15 cellular contexts compared by ENCODE assay signal in the genomic region with DNA sequence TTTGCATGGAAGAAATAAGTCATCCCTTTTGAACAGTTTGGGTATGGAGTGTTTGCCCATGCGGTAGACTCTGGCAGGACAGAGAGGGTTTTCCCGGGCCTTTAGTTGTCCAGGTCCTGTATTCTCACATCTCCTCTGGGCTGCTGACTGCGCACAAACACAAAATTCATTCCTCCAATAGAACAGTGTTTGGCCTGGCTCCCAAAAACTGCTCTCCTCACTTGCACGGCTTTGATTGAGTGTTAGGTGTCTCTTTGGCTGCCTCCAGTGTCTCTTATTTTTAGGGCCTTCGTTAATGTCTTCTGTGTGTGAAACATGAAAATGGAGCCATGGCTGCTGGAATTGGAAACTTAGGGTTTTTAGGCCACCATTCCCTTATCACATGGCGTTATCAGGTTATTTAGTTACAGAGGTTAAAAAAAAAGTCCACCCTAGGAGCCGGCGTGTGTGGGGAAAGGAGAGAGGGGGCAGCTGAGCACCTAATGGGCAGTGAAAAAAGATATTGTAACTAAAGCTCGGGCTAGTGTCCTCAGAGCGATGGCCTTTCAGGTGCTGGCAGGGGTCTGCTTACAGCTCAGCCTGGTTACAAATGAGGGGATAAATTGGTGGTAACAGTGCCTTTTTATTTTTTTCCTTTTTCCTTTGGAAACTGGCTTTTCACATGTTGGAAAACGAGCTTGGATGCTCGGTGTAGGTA. TPM values are rescaled to one million over a fixed set of nuclear protein-coding genes. Genes with fewer than 3 reads are reported as not detected.
DNase-seq lines count a peak whose midpoint lies in the region; ATAC-seq, FAIRE-seq and TF ChIP-seq lines count a peak whose summit lies in the region.
"Had no signal": no experiment of that assay in that cellular context is flagged by ENCODE, and none has a peak within 500 bp of the region (broad histone marks: within the 10 kb centered on the region; RNA-seq: fewer than 3 reads in every experiment).

No MANE protein-coding gene starts in this region.

- H3K27ac ChIP-seq in HepG2 (ENCODE audit: extremely low read length, insufficient read depth, low read length): peak overlapping the region; percentile 17
- H3K27ac ChIP-seq: thoracic aorta had no signal

- H3K79me2 ChIP-seq in HepG2 (ENCODE audit: insufficient read depth, low read length): peaks cover 76% of the 10 kb centered on the region

- TF ChIP-seq CTCF in HepG2 (CRISPR knock-in tag; IDR thresholded peaks at IDR 0.05): no peak

- H2AFZ ChIP-seq in HepG2 (ENCODE audit: low read length): no peak overlapping the region

- no peak overlapping the region for H3K9ac ChIP-seq in HepG2 (ENCODE audit: insufficient read depth, low read depth, low read length)

- TF ChIP-seq RAD21 in HepG2 (CRISPR knock-in tag; IDR thresholded peaks at IDR 0.05): no peak

- TF ChIP-seq EP300 in HepG2 (IDR thresholded peaks at IDR 0.05; ENCODE audit: low read depth in 2 of 2, low read length in 2 of 2) (no peak), HepG2 (CRISPR knock-in tag; IDR thresholded peaks at IDR 0.05; ENCODE audit: borderline replicate concordance) (no peak)

- H3K9me3 ChIP-seq in HepG2 (ENCODE audit: low read length): no peaks in the 10 kb centered on the region
- H3K9me3 ChIP-seq: BE2C, thoracic aorta had no signal

- H3K4me3 Mint-ChIP-seq in activated T-helper 1 cell treated with anti-CD3 and anti-CD28 coated beads, Interleukin-12 subunit alpha, Interleukin-12 subunit beta, Interleukin-2, Interleukin-4 antibody, amounts not matched to agents 30 ng/mL and 10 ng/mL and 1 ng/mL, durations not matched to agents 14 hours and 24 hours and 36 hours: peak overlapping the region; percentile 62
- H3K4me3 Mint-ChIP-seq: activated T-cell treated with anti-CD3 and anti-CD28 coated beads, Interleukin-2, amount 50 U/mL, for 4 hours had no signal

- in situ Hi-C loops in HepG2 (cut with HindIII; ENCODE audit: extremely low pct_ligation_motif_present, low pct_unique_long_range_greater_than_20kb): no loop called here

- no peaks in the 10 kb centered on the region for H3K27me3 Mint-ChIP-seq in activated T-helper 1 cell treated with anti-CD3 and anti-CD28 coated beads, Interleukin-12 subunit alpha, Interleukin-12 subunit beta, Interleukin-2, Interleukin-4 antibody, amounts not matched to agents 30 ng/mL and 10 ng/mL and 1 ng/mL, durations not matched to agents 14 hours and 24 hours and 36 hours (ENCODE audit: insufficient read depth)

- peak overlapping the region; percentile 56 for H3K27ac Mint-ChIP-seq in activated T-helper 1 cell treated with anti-CD3 and anti-CD28 coated beads, Interleukin-12 subunit alpha, Interleukin-12 subunit beta, Interleukin-2, Interleukin-4 antibody, amounts not matched to agents 30 ng/mL and 10 ng/mL and 1 ng/mL, durations not matched to agents 14 hours and 24 hours and 36 hours

- no peak overlapping the region for H3K4me2 ChIP-seq in HepG2 (ENCODE audit: low read depth, low read length)

- intact Hi-C loops in Right ventricle myocardium superior (cut with DNase I) (no loop called here), cardiac septum (cut with DNase I) (no loop called here), HepG2 (cut with micrococcal nuclease; ENCODE audit: unreplicated experiment) (loop anchor here (10.0 kb wide), 2 partner anchors 105 to 125 kb away; partner anchors contain the start of gene APOH)
- intact Hi-C loops in activated T-helper 1 cell treated with anti-CD3 and anti-CD28 coated beads, Interleukin-12 subunit alpha, Interleukin-12 subunit beta, Interleukin-2, Interleukin-4 antibody, amounts not matched to agents 30 ng/mL and 10 ng/mL and 1 ng/mL, durations not matched to agents 14 hours and 24 hours and 36 hours (cut with micrococcal nuclease): loop anchor here (2.0 to 5.0 kb wide), 2 partner anchors 15 to 73 kb away; no protein-coding TSS in a partner anchor

- peaks cover 70% of the 10 kb centered on the region for H3K4me1 Mint-ChIP-seq in activated T-helper 1 cell treated with anti-CD3 and anti-CD28 coated beads, Interleukin-12 subunit alpha, Interleukin-12 subunit beta, Interleukin-2, Interleukin-4 antibody, amounts not matched to agents 30 ng/mL and 10 ng/mL and 1 ng/mL, durations not matched to agents 14 hours and 24 hours and 36 hours (ENCODE audit: low read depth)

- no peak overlapping the region for H3K4me3 ChIP-seq in HepG2 (replicated peaks in 1 of 3; ENCODE audit: insufficient read depth in 1 of 3, low read depth in 2 of 3, low read length in 3 of 3)
- H3K4me3 ChIP-seq: thoracic aorta had no signal

- H3K9me3 Mint-ChIP-seq in activated T-helper 1 cell treated with anti-CD3 and anti-CD28 coated beads, Interleukin-12 subunit alpha, Interleukin-12 subunit beta, Interleukin-2, Interleukin-4 antibody, amounts not matched to agents 30 ng/mL and 10 ng/mL and 1 ng/mL, durations not matched to agents 14 hours and 24 hours and 36 hours: no peaks in the 10 kb centered on the region
- H3K9me3 Mint-ChIP-seq: activated T-cell treated with anti-CD3 and anti-CD28 coated beads, Interleukin-2, amount 50 U/mL, for 4 hours had no signal

- ATAC-seq in Right ventricle myocardium superior (ENCODE audit: poor library complexity) (peak; percentile 61), HepG2 (no peak), HG02852 (IDR thresholded peaks at IDR 0.05; ENCODE audit: unreplicated experiment) (no peak)

- H3K27me3 ChIP-seq in HepG2 (ENCODE audit: control insufficient read depth in 1 of 2, insufficient read depth in 2 of 2, low read length in 2 of 2): no peaks in the 10 kb centered on the region
- H3K27me3 ChIP-seq: BE2C had no signal

- no peaks in the 10 kb centered on the region for H4K20me1 ChIP-seq in HepG2 (ENCODE audit: insufficient read depth, low read length)

- BruUV-seq in HepG2 (replicated peaks; lab: Mats Ljungman, UMichigan): no TSS peak

- no peak for TF ChIP-seq POLR2A in HepG2 (IDR thresholded peaks at IDR 0.05; ENCODE audit: insufficient read depth in 1 of 2, low read depth in 2 of 2, low read length in 2 of 2)

- WGBS in HepG2 (ENCODE audit: low lambda C conversion rate): 86% methylated on average over 12 of the region's 12 CpGs

- POLR2A ChIA-PET in HepG2 (lab: Yijun Ruan, JAX): no interaction called here

- H3K36me3 Mint-ChIP-seq in activated T-helper 1 cell treated with anti-CD3 and anti-CD28 coated beads, Interleukin-12 subunit alpha, Interleukin-12 subunit beta, Interleukin-2, Interleukin-4 antibody, amounts not matched to agents 30 ng/mL and 10 ng/mL and 1 ng/mL, durations not matched to agents 14 hours and 24 hours and 36 hours (ENCODE audit: low read depth): peaks cover 10% of the 10 kb centered on the region

- CTCF ChIA-PET in HepG2 (lab: Yijun Ruan, JAX; ENCODE audit: low intra/inter-chr PET ratio, low total read pairs): no interaction called here

- no peak for FAIRE-seq in HepG2 (lab: Jason Lieb, UNC)

- no peaks in the 10 kb centered on the region for H3K36me3 ChIP-seq in HepG2 (replicated peaks in 1 of 2; ENCODE audit: control insufficient read depth in 1 of 2, insufficient read depth in 2 of 2, low read length in 2 of 2)
- H3K36me3 ChIP-seq: BE2C, thoracic aorta had no signal

- peaks cover 79% of the 10 kb centered on the region for H3K4me1 ChIP-seq in HepG2 (ENCODE audit: insufficient read depth, low read length)

- no peak for DNase-seq in Right ventricle myocardium superior
- DNase-seq in cardiac septum (ENCODE audit: low spot score): no peak
- DNase-seq in activated T-helper 1 cell treated with anti-CD3 and anti-CD28 coated beads, Interleukin-12 subunit alpha, Interleukin-12 subunit beta, Interleukin-2, Interleukin-4 antibody, amounts not matched to agents 30 ng/mL and 10 ng/mL and 1 ng/mL, durations not matched to agents 14 hours and 24 hours and 36 hours (ENCODE audit: low spot score): no peak
- no peak for DNase-seq in HepG2 (ENCODE audit: low spot score)
- DNase-seq in effector CD8-positive, alpha-beta T cell (lab: John Stamatoyannopoulos, UW): no peak
- no peak for DNase-seq in OCI-M1 (lab: John Stamatoyannopoulos, UW)
- no peak for DNase-seq in foreskin melanocyte
- DNase-seq: activated CD4-positive, CD25-positive, alpha-beta regulatory T cell; activated T-cell treated with anti-CD3 and anti-CD28 coated beads, Interleukin-2, amount 50 U/mL, for 4 hours; BE2C; NCI-H226; occipital lobe; stimulated activated CD4-positive, alpha-beta T cell treated with anti-CD3 and anti-CD28 coated beads, Interleukin-12 subunit alpha, Interleukin-12 subunit beta, amount 100 ng/mL, for 4 hours had no signal

RNA-seq across cellular contexts. Expression of gene PRKCA, which starts 47.3 kb away (rescaled TPM):
- 5.4 TPM for total RNA-seq in Right ventricle myocardium superior
- 15.0 TPM for total RNA-seq in cardiac septum
- 155 and 157 TPM in 2 replicates for total RNA-seq in activated T-helper 1 cell treated with anti-CD3 and anti-CD28 coated beads, Interleukin-12 subunit alpha, Interleukin-12 subunit beta, Interleukin-2, Interleukin-4 antibody, amounts not matched to agents 30 ng/mL and 10 ng/mL and 1 ng/mL, durations not matched to agents 14 hours and 24 hours and 36 hours
- total RNA-seq in HepG2 (2016; rRNA removed; fragmentation: Illumina TruSeq; extraction: Trizol): 18.5 and 24.4 TPM in 2 replicates
- total RNA-seq in HepG2 (2016; cell fraction: cytosol; rRNA removed; fragmentation: Illumina TruSeq; extraction: Trizol; ENCODE audit: low read depth): 6.7 and 7.1 TPM in 2 replicates
- 17.8 and 22.1 TPM in 2 replicates for total RNA-seq in HepG2 (2016; cell fraction: insoluble cytoplasmic fraction; rRNA removed; fragmentation: Illumina TruSeq; extraction: Trizol)
- 8.8 and 9.9 TPM in 2 replicates for total RNA-seq in HepG2 (2016; cell fraction: membrane; rRNA removed; fragmentation: Illumina TruSeq; extraction: Trizol)
- total RNA-seq in HepG2 (2016; cell fraction: nucleus; rRNA removed; fragmentation: Illumina TruSeq; extraction: Trizol): 36.9 and 39.8 TPM in 2 replicates
- polyA plus RNA-seq in HepG2 (2011; rRNA removed): 20.1 and 21.5 TPM in 2 replicates
- polyA plus RNA-seq in HepG2 (2011; cell fraction: cytosol; rRNA removed): 13.2 and 17.7 TPM in 2 replicates
- 19.1 and 22.8 TPM in 2 replicates for polyA plus RNA-seq in HepG2 (2011; cell fraction: nucleus; rRNA removed)
- polyA plus RNA-seq in HepG2 (2012): 14.6 and 15.5 TPM in 2 replicates
- 1.4 and 1.8 TPM in 2 replicates for polyA plus RNA-seq in HepG2 (2016; cell fraction: cytosol; fragmentation: Illumina TruSeq; extraction: Trizol; ENCODE audit: low read depth)
- 21.7 and 25.8 TPM in 2 replicates for polyA plus RNA-seq in HepG2 (2016; cell fraction: insoluble cytoplasmic fraction; fragmentation: Illumina TruSeq; extraction: Trizol; ENCODE audit: low read depth)
- 3.4 and 3.7 TPM in 2 replicates for polyA plus RNA-seq in HepG2 (2016; cell fraction: membrane; fragmentation: Illumina TruSeq; extraction: Trizol; ENCODE audit: low read depth)
- polyA plus RNA-seq in HepG2 (2016; cell fraction: nucleus; fragmentation: Illumina TruSeq; extraction: Trizol; ENCODE audit: insufficient read depth, low read depth): 26.4 and 28.3 TPM in 2 replicates
- polyA minus RNA-seq in HepG2 (2011; rRNA and poly(A)+ RNA removed; ENCODE audit: low replicate concordance): 19.6 and 43.9 TPM in 2 replicates
- 24.9 and 27.4 TPM in 2 replicates for polyA minus RNA-seq in HepG2 (2011; cell fraction: cytosol; rRNA and poly(A)+ RNA removed)
- 52.5 and 53.8 TPM in 2 replicates for polyA minus RNA-seq in HepG2 (2011; cell fraction: nucleus; rRNA and poly(A)+ RNA removed)

Comparison
In these comparisons a context has a peak if more than half of its experiments do, and no peak if none do; other contexts are left out.
1. intact Hi-C loops: an anchor here in activated T-helper 1 cell treated with anti-CD3 and anti-CD28 coated beads, Interleukin-12 subunit alpha, Interleukin-12 subunit beta, Interleukin-2, Interleukin-4 antibody, amounts not matched to agents 30 ng/mL and 10 ng/mL and 1 ng/mL, durations not matched to agents 14 hours and 24 hours and 36 hours (2.0 to 5.0 kb wide) and HepG2 (10.0 kb wide); none called in Right ventricle myocardium superior and cardiac septum.